ENCODE assay signal across 22 cellular contexts in the genomic region with DNA sequence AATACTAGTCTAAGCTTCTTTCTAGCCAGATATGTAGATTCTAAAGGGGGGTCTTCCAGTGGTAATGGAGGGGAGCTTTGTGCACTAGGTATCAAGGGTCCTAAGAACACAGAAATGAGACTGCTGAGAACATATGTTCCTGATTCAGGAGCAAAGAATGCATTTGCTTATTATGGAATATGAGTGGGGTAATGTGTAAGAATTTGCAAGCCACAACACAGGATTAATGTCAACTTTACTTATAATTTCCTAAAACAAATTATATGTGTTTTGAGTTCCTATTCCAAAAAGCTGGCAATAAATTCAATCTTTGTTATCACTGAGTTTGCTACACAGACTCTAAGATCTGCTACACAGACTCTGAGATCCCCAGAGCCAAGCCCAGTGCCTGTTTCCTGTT.
A peak's percentile ranks its signal among the peaks of the same experiment; 100 is the strongest.
DNase-seq lines count a peak whose midpoint lies in the region; TF ChIP-seq lines count a peak whose summit lies in the region.
"Had no signal": no experiment of that assay in that cellular context is flagged by ENCODE, and none has a peak within 500 bp of the region (broad histone marks: within the 10 kb centered on the region; RNA-seq: fewer than 3 reads in every experiment).

No MANE protein-coding gene starts in this region.

- no peaks in the 10 kb centered on the region for H3K9me3 ChIP-seq in osteoblast (ENCODE audit: low read depth, low read length)
- H3K9me3 ChIP-seq: Caco-2, neutrophil, spleen, transverse colon had no signal

- peak overlapping the region; percentile 21 for H3K27ac ChIP-seq in osteoblast (ENCODE audit: low read depth, low read length)
- H3K27ac ChIP-seq: hepatocyte, neutrophil, spleen, transverse colon, WERI-Rb-1 had no signal

- TF ChIP-seq CTCF in choroid plexus epithelial cell (conservative IDR thresholded peaks at IDR 0.05; ENCODE audit: low read depth, low read length) (no peak), osteoblast (IDR thresholded peaks at IDR 0.05; ENCODE audit: extremely low read depth, low read depth, low read length) (no peak)

- H3K4me1 ChIP-seq in osteoblast (ENCODE audit: insufficient read depth, low read length), result peaks cover 61% of the 10 kb centered on the region
- H3K4me1 ChIP-seq: Caco-2, spleen, transverse colon had no signal

- no peak overlapping the region for H2AFZ ChIP-seq in osteoblast (ENCODE audit: low read length)
- H2AFZ ChIP-seq: hepatocyte had no signal

- H3K79me2 ChIP-seq in osteoblast (ENCODE audit: insufficient read depth, low read length), result no peaks in the 10 kb centered on the region
- H3K79me2 ChIP-seq: hepatocyte had no signal

- no peaks in the 10 kb centered on the region for H3K36me3 ChIP-seq in osteoblast (ENCODE audit: insufficient read depth, low read length)
- H3K36me3 ChIP-seq: neutrophil, spleen, transverse colon, WERI-Rb-1 had no signal

- DNase-seq in ELR (ENCODE audit: low read depth), result peak; percentile 81
- DNase-seq in OCI-M1 (lab: John Stamatoyannopoulos, UW), result peak; percentile 9
- peak; percentile 55 for DNase-seq in choroid plexus epithelial cell (ENCODE audit: low read depth)
- no peak for DNase-seq in osteoblast (ENCODE audit: insufficient read length, low spot score, missing footprints)
- DNase-seq in NCI-H128 (lab: John Stamatoyannopoulos, UW; ENCODE audit: unreplicated experiment), result no peak
- DNase-seq in stimulated activated naive CD4-positive, alpha-beta T cell treated with Interleukin-2 at 50 U/mL for 16 hours (lab: John Stamatoyannopoulos, UW), result no peak
- DNase-seq in NCI-H1092 treated with DMSO at 0.1 percent for 48 hours (lab: John Stamatoyannopoulos, UW), result no peak
- no peak for DNase-seq in SIG-M5 treated with dmso at 0.1 percent for 504 hours (lab: John Stamatoyannopoulos, UW; ENCODE audit: unreplicated experiment)
- DNase-seq: activated CD4-positive, alpha-beta memory T cell treated with anti-CD3 and anti-CD28 coated beads for 36 hours; activated T-cell treated with anti-CD3 and anti-CD28 coated beads for 4 hours; amygdala; Caco-2; DND-41; NCI-H1417; NCI-H524; spleen; stimulated activated CD4-positive, alpha-beta T cell treated with anti-CD3 and anti-CD28 coated beads, Interleukin-4, amount 100 ng/mL, for 24 hours; stimulated activated naive CD8-positive, alpha-beta T cell treated with anti-CD3 and anti-CD28 coated beads, Interleukin-15, amount 100 ng/mL, for 72 hours; transverse colon; WERI-Rb-1 had no signal

- H3K4me3 ChIP-seq in choroid plexus epithelial cell (ENCODE audit: low read depth, low read length) (no peak overlapping the region), osteoblast (ENCODE audit: insufficient read depth, low read length) (no peak overlapping the region)
- H3K4me3 ChIP-seq: hepatocyte, spleen, transverse colon had no signal

- no peaks in the 10 kb centered on the region for H4K20me1 ChIP-seq in osteoblast (ENCODE audit: insufficient read depth, low read length)

- no peaks in the 10 kb centered on the region for H3K27me3 ChIP-seq in osteoblast (ENCODE audit: insufficient read depth, low read length)
- H3K27me3 ChIP-seq: hepatocyte, neutrophil, spleen, transverse colon had no signal

- H3K4me2 ChIP-seq in osteoblast (ENCODE audit: insufficient read depth, low read length), result peak overlapping the region; percentile 8
- H3K4me2 ChIP-seq: hepatocyte had no signal

Comparison
In these comparisons a context has a peak if more than half of its experiments do, and no peak if none do; other contexts are left out.
1. DNase-seq: peak in ELR (single experiment), OCI-M1 (single experiment) and choroid plexus epithelial cell (single experiment); none in osteoblast (single experiment), NCI-H128 (single experiment), stimulated activated naive CD4-positive, alpha-beta T cell treated with Interleukin-2 at 50 U/mL for 16 hours (single experiment), NCI-H1092 treated with DMSO at 0.1 percent for 48 hours (single experiment) and SIG-M5 treated with dmso at 0.1 percent for 504 hours (single experiment).